11 cellular contexts compared by ENCODE assay signal in genomic region chr3:4742359-4742758, GRCh38.
DNase-seq lines count a peak whose midpoint lies in the region; ATAC-seq and TF ChIP-seq lines count a peak whose summit lies in the region.
"Had no signal": no experiment of that assay in that cellular context is flagged by ENCODE, and none has a peak within 500 bp of the region (broad histone marks: within the 10 kb centered on the region; RNA-seq: fewer than 3 reads in every experiment).

No MANE protein-coding gene starts in this region.

- H3K4me3 Mint-ChIP-seq in natural killer cell treated with Interleukin-12 subunit alpha and Interleukin-12 subunit beta and Interleukin-15 and Interleukin-18, amount 100 ng/mL, for 72 hours: no peak overlapping the region
- no peak overlapping the region for H3K4me3 Mint-ChIP-seq in naive thymus-derived CD8-positive, alpha-beta T cell

- H3K4me1 ChIP-seq in heart right ventricle (peaks cover 10 to 93% (median 45%) of the 10 kb centered on the region in 9 donors), colonic mucosa (peaks cover 8% of the 10 kb centered on the region), upper lobe of right lung (peaks cover 32% of the 10 kb centered on the region)

- intact Hi-C loops in heart right ventricle (cut with DNase I): loop anchor here in 5 of 10 donors (5.0 to 10.0 kb wide), 5 partner anchors 85 to 245 kb away; partner anchors contain the start of gene BHLHE40 (in 1 of the 5)
- intact Hi-C loops in left ventricle myocardium superior (cut with micrococcal nuclease): no loop called here
- intact Hi-C loops in colonic mucosa (cut with DNase I): no loop called here
- intact Hi-C loops in upper lobe of right lung (cut with DNase I): no loop called here
- intact Hi-C loops in left colon (cut with DNase I, micrococcal nuclease): no loop called here

- WGBS in heart right ventricle, 2 donors: 86 to 89% methylated on average over 5 of the region's 5 CpGs

- peaks cover 2% of the 10 kb centered on the region for H3K9me3 Mint-ChIP-seq in natural killer cell treated with Interleukin-12 subunit alpha and Interleukin-12 subunit beta and Interleukin-15 and Interleukin-18, amount 100 ng/mL, for 72 hours
- H3K9me3 Mint-ChIP-seq in naive thymus-derived CD8-positive, alpha-beta T cell: peaks cover 0 to 17% (median 5%) of the 10 kb centered on the region in 9 donors

- POLR2A ChIA-PET in naive thymus-derived CD8-positive, alpha-beta T cell (lab: Charles Lee): no interaction called here

- H3K27me3 ChIP-seq in heart right ventricle (no peaks in the 10 kb centered on the region), colonic mucosa (no peaks in the 10 kb centered on the region), upper lobe of right lung (no peaks in the 10 kb centered on the region)

- H3K4me1 Mint-ChIP-seq in natural killer cell treated with Interleukin-12 subunit alpha and Interleukin-12 subunit beta and Interleukin-15 and Interleukin-18, amount 100 ng/mL, for 72 hours (ENCODE audit: low read depth in 2 of 2): peaks cover 81 to 90% of the 10 kb centered on the region in 2 donors
- H3K4me1 Mint-ChIP-seq in naive thymus-derived CD8-positive, alpha-beta T cell: peaks cover 43 to 65% (median 52%) of the 10 kb centered on the region in 4 donors

- peaks cover 0 to 9% (median 0%) of the 10 kb centered on the region in 11 donors for H3K9me3 ChIP-seq in heart right ventricle
- no peaks in the 10 kb centered on the region for H3K9me3 ChIP-seq in colonic mucosa
- no peaks in the 10 kb centered on the region for H3K9me3 ChIP-seq in upper lobe of right lung

- H3K27ac Mint-ChIP-seq in natural killer cell treated with Interleukin-12 subunit alpha and Interleukin-12 subunit beta and Interleukin-15 and Interleukin-18, amount 100 ng/mL, for 72 hours: peak overlapping the region; percentile 95 to 97
- H3K27ac Mint-ChIP-seq in naive thymus-derived CD8-positive, alpha-beta T cell: peak overlapping the region in 3 of 10 donors; percentile 1 to 56 (median 47)

- H3K27ac ChIP-seq in heart right ventricle: peak overlapping the region; percentile 61 to 97 (median 87)
- peak overlapping the region; percentile 70 for H3K27ac ChIP-seq in colonic mucosa
- H3K27ac ChIP-seq in upper lobe of right lung: peak overlapping the region; percentile 83

- H3K36me3 ChIP-seq in heart right ventricle: peaks cover 0 to 17% (median 0%) of the 10 kb centered on the region in 9 donors
- H3K36me3 ChIP-seq in colonic mucosa: no peaks in the 10 kb centered on the region
- H3K36me3 ChIP-seq in upper lobe of right lung: no peaks in the 10 kb centered on the region

- H3K36me3 Mint-ChIP-seq in natural killer cell treated with Interleukin-12 subunit alpha and Interleukin-12 subunit beta and Interleukin-15 and Interleukin-18, amount 100 ng/mL, for 72 hours: peaks cover 17% of the 10 kb centered on the region
- H3K36me3 Mint-ChIP-seq in naive thymus-derived CD8-positive, alpha-beta T cell: peaks cover 9 to 41% (median 37%) of the 10 kb centered on the region in 3 donors

- TF ChIP-seq CTCF in heart right ventricle (IDR thresholded peaks at IDR 0.05): no peak
- TF ChIP-seq CTCF in colonic mucosa (IDR thresholded peaks at IDR 0.05): no peak
- no peak for TF ChIP-seq CTCF in upper lobe of right lung (IDR thresholded peaks at IDR 0.05)

- no peak for ATAC-seq in heart right ventricle
- no peak for ATAC-seq in left ventricle myocardium superior
- ATAC-seq in natural killer cell treated with Interleukin-12 subunit alpha and Interleukin-12 subunit beta and Interleukin-15 and Interleukin-18, amount 100 ng/mL, for 72 hours: no peak
- no peak for ATAC-seq in upper lobe of right lung
- ATAC-seq in left colon: no peak
- no peak for ATAC-seq in naive thymus-derived CD8-positive, alpha-beta T cell

- DNase-seq in heart right ventricle (no peak), left ventricle myocardium superior (no peak), colonic mucosa (no peak), upper lobe of right lung (no peak), left colon (no peak)
- no peak for DNase-seq in natural killer cell treated with Interleukin-12 subunit alpha and Interleukin-12 subunit beta and Interleukin-15 and Interleukin-18, amount 100 ng/mL, for 72 hours (ENCODE audit: low spot score)
- no peak for DNase-seq in stimulated activated CD8-positive, alpha-beta memory T cell treated with anti-CD3 and anti-CD28 coated beads, Interleukin-4, amount 100 ng/mL, for 48 hours
- no peak for DNase-seq in naive thymus-derived CD8-positive, alpha-beta T cell
- DNase-seq: activated CD8-positive, alpha-beta memory T cell treated with anti-CD3 and anti-CD28 coated beads, Interleukin-2, amount 50 U/mL, for 4 hours; DMS79; T-helper 9 cell had no signal

- H3K27me3 Mint-ChIP-seq in natural killer cell treated with Interleukin-12 subunit alpha and Interleukin-12 subunit beta and Interleukin-15 and Interleukin-18, amount 100 ng/mL, for 72 hours: no peaks in the 10 kb centered on the region
- no peaks in the 10 kb centered on the region for H3K27me3 Mint-ChIP-seq in naive thymus-derived CD8-positive, alpha-beta T cell

- H3K4me3 ChIP-seq in heart right ventricle (no peak overlapping the region), colonic mucosa (no peak overlapping the region), upper lobe of right lung (no peak overlapping the region)

- H3K9ac ChIP-seq in colonic mucosa (ENCODE audit: low read depth in 2 of 2, low read length in 2 of 2): peak overlapping the region in 1 of 2 donors; percentile 60
